ENCODE assay signal across 19 cellular contexts in genomic region chr6:79842382-79843040, GRCh38.
DNase-seq lines count a peak whose midpoint lies in the region; ATAC-seq and TF ChIP-seq lines count a peak whose summit lies in the region.
"Had no signal": no experiment of that assay in that cellular context is flagged by ENCODE, and none has a peak within 500 bp of the region (broad histone marks: within the 10 kb centered on the region; RNA-seq: fewer than 3 reads in every experiment).

No MANE protein-coding gene starts in this region.

- no peak overlapping the region for H2AFZ ChIP-seq in neuronal stem cell (ENCODE audit: low read length)
- H2AFZ ChIP-seq: hepatocyte had no signal

- DNase-seq in uterus (no peak), dermis blood vessel endothelial cell (no peak), SJCRH30 (no peak), neuronal stem cell (ENCODE audit: low spot score) (no peak)
- DNase-seq: ACHN; activated CD8-positive, alpha-beta T cell treated with anti-CD3 and anti-CD28 coated beads for 36 hours; activated gamma-delta T cell treated with Interleukin-2 at 50 U/mL for 16 hours; COR-L47; GDM1; left colon; thyroid gland had no signal

- TF ChIP-seq POLR2A in uterus (IDR thresholded peaks at IDR 0.05), result no peak

- no peak overlapping the region for H2BK120ac ChIP-seq in neuronal stem cell (ENCODE audit: low read depth, low read length)

- peak; percentile 61 for ATAC-seq in GM18508 (IDR thresholded peaks at IDR 0.05; ENCODE audit: insufficient read depth, unreplicated experiment)
- ATAC-seq in GM19463 (IDR thresholded peaks at IDR 0.05; ENCODE audit: unreplicated experiment), result peak; percentile 69
- peak; percentile 51 for ATAC-seq in HG02763 (IDR thresholded peaks at IDR 0.05; ENCODE audit: unreplicated experiment)
- peak; percentile 44 for ATAC-seq in HG03342 (IDR thresholded peaks at IDR 0.05; ENCODE audit: unreplicated experiment)
- ATAC-seq: activated CD8-positive, alpha-beta T cell treated with anti-CD3 and anti-CD28 coated beads for 36 hours; HCT116; left colon had no signal

- H2AK5ac ChIP-seq in neuronal stem cell (ENCODE audit: low read depth, low read length), result no peak overlapping the region

- WGBS in neuronal stem cell (ENCODE audit: extremely low coverage in 2 of 2, insufficient read length in 2 of 2, insufficient replicate concordance in 1 of 2), 2 donors, result no CpG with 5 or more reads among the region's 3 CpGs

- H3K4ac ChIP-seq in neuronal stem cell (ENCODE audit: low read length), result no peak overlapping the region

- no peaks in the 10 kb centered on the region for H3K79me1 ChIP-seq in neuronal stem cell (ENCODE audit: low read depth, low read length)

- H3K36me3 ChIP-seq in uterus (no peaks in the 10 kb centered on the region), SJCRH30 (no peaks in the 10 kb centered on the region), neuronal stem cell (replicated peaks in 1 of 2; ENCODE audit: control insufficient read depth in 2 of 2, insufficient read depth in 2 of 2, low read length in 2 of 2) (no peaks in the 10 kb centered on the region)
- H3K36me3 ChIP-seq: prostate gland, SJSA1, thyroid gland had no signal

- intact Hi-C loops in uterus (cut with DNase I; ENCODE audit: low total_unique reads), result no loop called here

- H3K4me3 ChIP-seq in uterus, result no peak overlapping the region
- no peak overlapping the region for H3K4me3 ChIP-seq in SJCRH30
- no peak overlapping the region for H3K4me3 ChIP-seq in neuronal stem cell (ENCODE audit: low read length in 2 of 2)
- H3K4me3 ChIP-seq: hepatocyte, prostate gland, SJSA1, thyroid gland had no signal

- no peak overlapping the region for H3K18ac ChIP-seq in neuronal stem cell (ENCODE audit: low read length)

- no peak overlapping the region for H2BK12ac ChIP-seq in neuronal stem cell (ENCODE audit: low read length)

- H2BK15ac ChIP-seq in neuronal stem cell (ENCODE audit: low read length), result no peak overlapping the region

- H3K9me3 ChIP-seq in uterus (no peaks in the 10 kb centered on the region), SJCRH30 (replicated peaks) (no peaks in the 10 kb centered on the region), neuronal stem cell (replicated peaks in 1 of 2; ENCODE audit: control insufficient read depth in 2 of 2, insufficient read depth in 1 of 2, low read depth in 1 of 2, low read length in 2 of 2) (peaks cover 0 to 3% of the 10 kb centered on the region in 2 donors)
- H3K9me3 ChIP-seq: prostate gland, SJSA1, thyroid gland had no signal

- H3K9ac ChIP-seq in neuronal stem cell (ENCODE audit: low read depth, low read length, poor library complexity), result no peak overlapping the region

- no peak overlapping the region for H3K14ac ChIP-seq in neuronal stem cell (ENCODE audit: low read length)

- no peak overlapping the region for H4K91ac ChIP-seq in neuronal stem cell (ENCODE audit: low read depth, low read length, poor library complexity)

- no peak overlapping the region for H2BK5ac ChIP-seq in neuronal stem cell (ENCODE audit: low read length)

- no peak overlapping the region for H4K8ac ChIP-seq in neuronal stem cell (ENCODE audit: low read depth, low read length)

- H3K27ac ChIP-seq in uterus (no peak overlapping the region), SJCRH30 (no peak overlapping the region), neuronal stem cell (replicated peaks; ENCODE audit: low read length) (no peak overlapping the region)
- H3K27ac ChIP-seq: hepatocyte, prostate gland, SJSA1, thyroid gland had no signal

- H3K23ac ChIP-seq in neuronal stem cell (ENCODE audit: low read depth, low read length, poor library complexity), result no peak overlapping the region

- no peak for TF ChIP-seq CTCF in uterus (IDR thresholded peaks at IDR 0.05)

- H3K27me3 ChIP-seq in uterus, result no peaks in the 10 kb centered on the region
- H3K27me3 ChIP-seq in SJCRH30, result no peaks in the 10 kb centered on the region
- H3K27me3 ChIP-seq in neuronal stem cell (ENCODE audit: control insufficient read depth in 3 of 3, insufficient read depth in 3 of 3, low read depth in 1 of 3, low read length in 3 of 3), result no peaks in the 10 kb centered on the region
- H3K27me3 ChIP-seq: hepatocyte, SJSA1, thyroid gland had no signal

- H3K4me1 ChIP-seq in uterus (no peaks in the 10 kb centered on the region), SJCRH30 (no peaks in the 10 kb centered on the region), neuronal stem cell (ENCODE audit: control insufficient read depth in 2 of 2, insufficient read depth in 1 of 2, low read depth in 1 of 2, low read length in 2 of 2) (no peaks in the 10 kb centered on the region)
- H3K4me1 ChIP-seq: prostate gland, SJSA1, thyroid gland had no signal

- no peak overlapping the region for H3K4me2 ChIP-seq in neuronal stem cell (ENCODE audit: insufficient read depth, low read length, poor library complexity, severe bottlenecking)
- H3K4me2 ChIP-seq: hepatocyte had no signal
